Comparison of ENCODE assay signal across 8 cellular contexts in the genomic region with DNA sequence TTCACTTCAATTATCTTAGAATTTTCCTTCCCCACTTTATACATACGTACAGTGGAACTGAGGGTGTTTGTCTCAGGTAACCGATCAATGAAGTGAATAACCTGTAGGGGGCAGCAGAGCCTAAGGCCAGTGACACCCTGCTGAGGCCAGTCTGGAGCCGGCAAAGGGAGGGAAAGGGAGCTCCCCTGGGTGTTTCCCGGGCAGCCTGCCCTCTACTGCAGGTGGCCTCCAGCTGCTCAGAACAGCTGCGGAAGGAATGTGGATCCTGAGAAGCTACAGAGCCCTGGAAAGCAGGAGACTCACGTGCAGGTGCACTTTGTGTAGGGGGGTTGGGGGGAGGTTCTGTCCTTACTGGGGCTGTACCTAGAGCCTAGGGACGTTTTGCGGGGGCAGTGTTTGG. TPM values are rescaled to one million over a fixed set of nuclear protein-coding genes. Genes with fewer than 3 reads are reported as not detected.
A peak's percentile ranks its signal among the peaks of the same experiment; 100 is the strongest.
DNase-seq lines count a peak whose midpoint lies in the region; ATAC-seq and TF ChIP-seq lines count a peak whose summit lies in the region.

No MANE protein-coding gene starts in this region.

- H3K9me3 Mint-ChIP-seq in activated T-helper 2 cell treated with anti-CD3 and anti-CD28 coated beads, Interferon-gamma antibody, Interleukin-2, Interleukin-4, amounts not matched to agents 10 μg/mL and 5 μg/mL and 100 μg/mL, durations not matched to agents 14 hours and 24 hours and 36 hours, result peaks cover 11% of the 10 kb centered on the region
- H3K9me3 Mint-ChIP-seq in nephron, result peaks cover 12% of the 10 kb centered on the region

- H3K4me1 ChIP-seq in A673 (ENCODE audit: insufficient read depth, low read length, poor library complexity, severe bottlenecking), result peaks cover 8% of the 10 kb centered on the region

- no peaks in the 10 kb centered on the region for H3K36me3 Mint-ChIP-seq in activated T-helper 2 cell treated with anti-CD3 and anti-CD28 coated beads, Interferon-gamma antibody, Interleukin-2, Interleukin-4, amounts not matched to agents 10 μg/mL and 5 μg/mL and 100 μg/mL, durations not matched to agents 14 hours and 24 hours and 36 hours (ENCODE audit: low read depth)
- H3K36me3 Mint-ChIP-seq in nephron (ENCODE audit: low read depth), result peaks cover 23% of the 10 kb centered on the region

- no TSS peak for BruUV-seq in A673 (replicated peaks; lab: Mats Ljungman, UMichigan)

- no peak overlapping the region for H3K27ac Mint-ChIP-seq in activated T-helper 2 cell treated with anti-CD3 and anti-CD28 coated beads, Interferon-gamma antibody, Interleukin-2, Interleukin-4, amounts not matched to agents 10 μg/mL and 5 μg/mL and 100 μg/mL, durations not matched to agents 14 hours and 24 hours and 36 hours
- H3K27ac Mint-ChIP-seq in nephron, result peak overlapping the region; percentile 65 to 98 (median 92)

- DNase-seq in A673 (ENCODE audit: low spot score) (peak; percentile 87), RKO (ENCODE audit: low spot score) (peak; percentile 90), fibroblast of the aortic adventitia (ENCODE audit: low read depth) (peak; percentile 84)
- peak; percentile 68 for DNase-seq in activated T-helper 2 cell treated with anti-CD3 and anti-CD28 coated beads, Interferon-gamma antibody, Interleukin-2, Interleukin-4, amounts not matched to agents 10 μg/mL and 5 μg/mL and 100 μg/mL, durations not matched to agents 14 hours and 24 hours and 36 hours (ENCODE audit: low spot score)
- DNase-seq in stimulated activated naive CD4-positive, alpha-beta T cell treated with Interleukin-2 at 50 U/mL for 16 hours (lab: John Stamatoyannopoulos, UW), result peak; percentile 49

- peak; percentile 43 for ATAC-seq in GM18907 (IDR thresholded peaks at IDR 0.05; ENCODE audit: unreplicated experiment)

- H3K4me1 Mint-ChIP-seq in activated T-helper 2 cell treated with anti-CD3 and anti-CD28 coated beads, Interferon-gamma antibody, Interleukin-2, Interleukin-4, amounts not matched to agents 10 μg/mL and 5 μg/mL and 100 μg/mL, durations not matched to agents 14 hours and 24 hours and 36 hours (ENCODE audit: low read depth), result peaks cover 9% of the 10 kb centered on the region
- peaks cover 15% of the 10 kb centered on the region for H3K4me1 Mint-ChIP-seq in nephron

- POLR2A ChIA-PET in A673 (lab: Charles Lee; ENCODE audit: low non-redundant PET), result no interaction called here

- CTCF ChIA-PET in A673 (lab: Charles Lee), result interaction anchor here (0.6 to 1.7 kb wide), 15 partner anchors 11 to 343 kb away, joined by 3 to 16 read pairs (median 5); a partner anchor contains a TSS

- intact Hi-C loops in A673 (cut with micrococcal nuclease; ENCODE audit: unreplicated experiment), result loop anchor here (1.0 to 5.0 kb wide), 3 partner anchors 15 to 190 kb away; no protein-coding TSS in a partner anchor
- intact Hi-C loops in activated T-helper 2 cell treated with anti-CD3 and anti-CD28 coated beads, Interferon-gamma antibody, Interleukin-2, Interleukin-4, amounts not matched to agents 10 μg/mL and 5 μg/mL and 100 μg/mL, durations not matched to agents 14 hours and 24 hours and 36 hours (cut with micrococcal nuclease), result loop anchor here (1.0 kb wide), 2 partner anchors 127 to 344 kb away; no protein-coding TSS in a partner anchor

- TF ChIP-seq CTCF in A673 (conservative IDR thresholded peaks at IDR 0.05; ENCODE audit: low read depth, low read length) (peak; percentile 88), LNCAP (IDR thresholded peaks at IDR 0.05) (peak; percentile 77), fibroblast of the aortic adventitia (IDR thresholded peaks at IDR 0.05; ENCODE audit: insufficient read depth, low read length) (peak; percentile 82), nephron (IDR thresholded peaks at IDR 0.05; ENCODE audit: unreplicated experiment in 3 of 3) (peak; percentile 72 to 86 (median 81))

- H3K9me3 ChIP-seq in A673 (ENCODE audit: low read depth, low read length, poor library complexity, severe bottlenecking), result no peaks in the 10 kb centered on the region

- no peaks in the 10 kb centered on the region for H3K36me3 ChIP-seq in A673 (ENCODE audit: insufficient read depth, low read length, poor library complexity, severe bottlenecking)

- no peaks in the 10 kb centered on the region for H3K27me3 ChIP-seq in A673 (replicated peaks; ENCODE audit: insufficient read depth, low read depth, low read length, poor library complexity)

- H3K4me3 ChIP-seq in A673 (ENCODE audit: low read depth, low read length, poor library complexity, severe bottlenecking) (peak overlapping the region; percentile 62), fibroblast of the aortic adventitia (ENCODE audit: low read depth, low read length) (no peak overlapping the region)

- H3K27me3 Mint-ChIP-seq in activated T-helper 2 cell treated with anti-CD3 and anti-CD28 coated beads, Interferon-gamma antibody, Interleukin-2, Interleukin-4, amounts not matched to agents 10 μg/mL and 5 μg/mL and 100 μg/mL, durations not matched to agents 14 hours and 24 hours and 36 hours (ENCODE audit: low read depth), result peaks cover 4% of the 10 kb centered on the region
- H3K27me3 Mint-ChIP-seq in nephron (ENCODE audit: low read depth), result peaks cover 15% of the 10 kb centered on the region

- no peak overlapping the region for H3K27ac ChIP-seq in A673 (ENCODE audit: low read depth, low read length, poor library complexity, severe bottlenecking)

- peak overlapping the region; percentile 59 for H3K4me3 Mint-ChIP-seq in activated T-helper 2 cell treated with anti-CD3 and anti-CD28 coated beads, Interferon-gamma antibody, Interleukin-2, Interleukin-4, amounts not matched to agents 10 μg/mL and 5 μg/mL and 100 μg/mL, durations not matched to agents 14 hours and 24 hours and 36 hours (ENCODE audit: low read depth)
- peak overlapping the region; percentile 95 to 96 (median 95) for H3K4me3 Mint-ChIP-seq in nephron

RNA-seq across cellular contexts. Expression of a gene that starts 0.8 kb away (rescaled TPM):
- total RNA-seq in A673 (2021) (0.60 and 1.7 TPM in 2 replicates), fibroblast of the aortic adventitia (ENCODE audit: low replicate concordance) (0.99 and 2.9 TPM in 2 replicates)
- 0.67 and 0.82 TPM in 2 replicates for total RNA-seq in activated T-helper 2 cell treated with anti-CD3 and anti-CD28 coated beads, Interferon-gamma antibody, Interleukin-2, Interleukin-4, amounts not matched to agents 10 μg/mL and 5 μg/mL and 100 μg/mL, durations not matched to agents 14 hours and 24 hours and 36 hours

RNA-seq across cellular contexts. Expression of a gene that starts 16.6 kb away (rescaled TPM):
- total RNA-seq in A673 (2021) (7.1 and 9.2 TPM in 2 replicates), fibroblast of the aortic adventitia (ENCODE audit: low replicate concordance) (6.6 and 12.7 TPM in 2 replicates)
- total RNA-seq in activated T-helper 2 cell treated with anti-CD3 and anti-CD28 coated beads, Interferon-gamma antibody, Interleukin-2, Interleukin-4, amounts not matched to agents 10 μg/mL and 5 μg/mL and 100 μg/mL, durations not matched to agents 14 hours and 24 hours and 36 hours, result 10.8 and 11.0 TPM in 2 replicates

RNA-seq across cellular contexts. Expression of a gene that starts 30.7 kb away (rescaled TPM):
- total RNA-seq in A673 (2021) (3.7 TPM in 2 replicates), fibroblast of the aortic adventitia (ENCODE audit: low replicate concordance) (7.3 and 10.9 TPM in 2 replicates)
- 4.2 and 4.9 TPM in 2 replicates for total RNA-seq in activated T-helper 2 cell treated with anti-CD3 and anti-CD28 coated beads, Interferon-gamma antibody, Interleukin-2, Interleukin-4, amounts not matched to agents 10 μg/mL and 5 μg/mL and 100 μg/mL, durations not matched to agents 14 hours and 24 hours and 36 hours

RNA-seq across cellular contexts. Expression of a gene that starts 51.0 kb away (rescaled TPM):
- total RNA-seq in A673 (2021) (4.0 and 4.4 TPM in 2 replicates), fibroblast of the aortic adventitia (ENCODE audit: low replicate concordance) (0.72 and 2.8 TPM in 2 replicates)
- 4.3 and 5.1 TPM in 2 replicates for total RNA-seq in activated T-helper 2 cell treated with anti-CD3 and anti-CD28 coated beads, Interferon-gamma antibody, Interleukin-2, Interleukin-4, amounts not matched to agents 10 μg/mL and 5 μg/mL and 100 μg/mL, durations not matched to agents 14 hours and 24 hours and 36 hours

RNA-seq across cellular contexts. Expression of a gene that starts 58.7 kb away (rescaled TPM):
- 7.1 and 8.4 TPM in 2 replicates for total RNA-seq in A673 (2021)
- 3.6 TPM in 2 replicates for total RNA-seq in activated T-helper 2 cell treated with anti-CD3 and anti-CD28 coated beads, Interferon-gamma antibody, Interleukin-2, Interleukin-4, amounts not matched to agents 10 μg/mL and 5 μg/mL and 100 μg/mL, durations not matched to agents 14 hours and 24 hours and 36 hours
- total RNA-seq in fibroblast of the aortic adventitia (ENCODE audit: low replicate concordance), result 2.6 and 4.1 TPM in 2 replicates
